In the genomic region with DNA sequence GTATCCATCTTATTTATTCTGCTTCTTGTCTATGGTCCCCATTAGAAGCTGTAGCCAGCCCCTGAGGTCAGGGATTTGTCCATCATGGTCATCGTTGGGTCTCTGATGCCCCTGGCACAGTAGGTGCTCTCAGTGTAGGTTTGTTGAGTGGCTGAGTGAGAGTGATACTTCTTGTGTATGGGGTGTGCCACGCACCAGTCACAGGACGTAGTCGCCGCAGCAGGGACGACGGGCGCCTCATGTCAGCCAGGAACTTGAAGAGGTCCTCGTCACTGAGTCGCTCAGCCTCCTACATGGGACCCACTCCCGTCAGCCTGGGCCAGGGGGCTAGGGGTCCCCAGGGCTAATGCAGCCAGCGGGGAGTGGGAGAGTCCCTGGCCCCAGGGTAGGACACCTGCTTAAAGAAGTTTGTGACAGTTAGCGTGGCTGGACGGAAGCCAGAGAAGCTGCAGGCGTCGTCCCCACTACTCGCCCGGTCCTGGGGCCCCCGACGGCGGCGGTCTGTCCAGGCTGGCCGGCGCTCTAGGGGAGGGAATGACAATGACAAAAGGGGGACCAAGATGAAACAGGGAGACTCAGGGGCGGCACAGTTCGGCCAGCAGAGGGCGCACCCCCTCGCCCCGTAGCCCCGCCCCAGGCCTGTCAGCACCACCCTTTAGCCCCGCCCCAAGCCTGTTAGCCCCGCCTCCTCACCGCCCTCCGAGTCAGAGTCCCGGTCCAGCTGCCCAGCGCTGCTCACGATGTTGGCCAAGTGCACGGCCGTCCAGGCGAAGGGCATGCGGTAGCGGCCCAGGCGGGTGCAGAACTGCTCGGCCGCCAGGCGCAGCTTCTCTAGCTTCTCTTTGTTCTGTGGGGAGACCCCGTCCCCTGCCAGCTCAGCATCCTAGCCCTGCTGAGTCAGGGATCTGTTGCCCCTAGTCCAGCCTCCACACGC, we compare ENCODE assay signal across 8 cellular contexts. TPM values are rescaled to one million over a fixed set of nuclear protein-coding genes. Genes with fewer than 3 reads are reported as not detected.
A peak's percentile ranks its signal among the peaks of the same experiment; 100 is the strongest.
DNase-seq lines count a peak whose midpoint lies in the region; ATAC-seq, FAIRE-seq and TF ChIP-seq lines count a peak whose summit lies in the region.

No MANE protein-coding gene starts in this region.

- H3K4me3 ChIP-seq in A673 (ENCODE audit: low read depth, low read length, poor library complexity, severe bottlenecking) (peak overlapping the region; percentile 11), breast epithelium (no peak overlapping the region), kidney (ENCODE audit: low read length in 2 of 2) (no peak overlapping the region)

- no TSS peak for BruUV-seq in A673 (replicated peaks; lab: Mats Ljungman, UMichigan)

- H3K9me3 ChIP-seq in A673 (ENCODE audit: low read depth, low read length, poor library complexity, severe bottlenecking) (no peaks in the 10 kb centered on the region), breast epithelium (peaks cover 0 to 5% of the 10 kb centered on the region in 2 donors), kidney (ENCODE audit: control insufficient read depth in 1 of 2, low read length in 2 of 2) (no peaks in the 10 kb centered on the region)

- ATAC-seq in GM18498 (IDR thresholded peaks at IDR 0.05; ENCODE audit: unreplicated experiment) (peak; percentile 56), activated B cell treated with CpG ODN at 0.5 μM for 24 hours (ENCODE audit: low read depth) (peak; percentile 100), GM21786 (IDR thresholded peaks at IDR 0.05; ENCODE audit: unreplicated experiment) (no peak)

- H3K36me3 ChIP-seq in A673 (ENCODE audit: insufficient read depth, low read length, poor library complexity, severe bottlenecking): no peaks in the 10 kb centered on the region
- peaks cover 3% of the 10 kb centered on the region for H3K36me3 ChIP-seq in breast epithelium
- H3K36me3 ChIP-seq in kidney (ENCODE audit: control insufficient read depth in 1 of 2, insufficient read depth in 2 of 2, low read length in 2 of 2): peaks cover 4 to 19% of the 10 kb centered on the region in 2 donors

- H3K9me3 Mint-ChIP-seq in activated B cell treated with CpG ODN at 0.5 μM for 24 hours: peaks cover 7% of the 10 kb centered on the region

- peak overlapping the region in 1 of 2 donors; percentile 9 for H3K9ac ChIP-seq in kidney (ENCODE audit: low read length in 2 of 2)

- peaks cover 2% of the 10 kb centered on the region for H3K27me3 Mint-ChIP-seq in activated B cell treated with CpG ODN at 0.5 μM for 24 hours

- DNase-seq in A673 (ENCODE audit: low spot score): peak; percentile 84
- DNase-seq in NCI-H1092 treated with DMSO at 0.1 percent for 48 hours (lab: John Stamatoyannopoulos, UW): peak; percentile 65
- peak; percentile 84 for DNase-seq in activated B cell treated with CpG ODN at 0.5 μM for 24 hours
- peak; percentile 59 to 79 for DNase-seq in breast epithelium (ENCODE audit: low spot score in 2 of 2)
- peak; percentile 97 for DNase-seq in kidney
- peak; percentile 54 to 90 for DNase-seq in stimulated activated CD4-positive, alpha-beta T cell treated with anti-CD3 and anti-CD28 coated beads, Interleukin-1b, Interleukin-23, amount 100 ng/mL, for 1 hour (ENCODE audit: low read depth in 2 of 2)

- H3K27me3 ChIP-seq in A673 (replicated peaks; ENCODE audit: insufficient read depth, low read depth, low read length, poor library complexity) (no peaks in the 10 kb centered on the region), breast epithelium (no peaks in the 10 kb centered on the region)

- peak overlapping the region; percentile 15 for H3K4me3 Mint-ChIP-seq in activated B cell treated with CpG ODN at 0.5 μM for 24 hours

- H3K36me3 Mint-ChIP-seq in activated B cell treated with CpG ODN at 0.5 μM for 24 hours (ENCODE audit: low read depth): no peaks in the 10 kb centered on the region

- TF ChIP-seq CTCF in A673 (conservative IDR thresholded peaks at IDR 0.05; ENCODE audit: low read depth, low read length) (peak; percentile 93), activated B cell treated with CpG ODN at 0.5 μM for 24 hours (IDR thresholded peaks at IDR 0.05) (peak; percentile 48), breast epithelium (IDR thresholded peaks at IDR 0.05) (peak in 2 of 3 donors; percentile 26 to 36), kidney (IDR thresholded peaks at IDR 0.05; ENCODE audit: borderline replicate concordance, extremely low read depth, insufficient read depth) (peak; percentile 45)

- intact Hi-C loops in A673 (cut with micrococcal nuclease; ENCODE audit: unreplicated experiment): no loop called here
- intact Hi-C loops in activated B cell treated with CpG ODN at 0.5 μM for 24 hours (cut with micrococcal nuclease): loop anchor here (1.0 to 2.0 kb wide), 4 partner anchors 18 to 239 kb away; no protein-coding TSS in a partner anchor
- intact Hi-C loops in breast epithelium (cut with DNase I; ENCODE audit: low total_unique reads): no loop called here
- intact Hi-C loops in kidney (cut with DNase I): no loop called here

- CTCF ChIA-PET in A673 (lab: Charles Lee): interaction anchor here (0.6 to 1.4 kb wide), 7 partner anchors 10 to 1069 kb away, joined by 4 to 11 read pairs (median 4); partner anchors contain the start of gene TMED1
- CTCF ChIA-PET in activated B cell treated with CpG ODN at 0.5 μM for 24 hours (lab: Charles Lee): interaction anchor here (1.1 to 1.3 kb wide), 3 partner anchors 134 to 239 kb away, joined by 3 to 6 read pairs (median 4); no protein-coding TSS in a partner anchor

- no peak for FAIRE-seq in kidney (lab: Jason Lieb, UNC)

- no peak overlapping the region for H3K27ac ChIP-seq in A673 (ENCODE audit: low read depth, low read length, poor library complexity, severe bottlenecking)
- peak overlapping the region in 1 of 2 donors; percentile 28 for H3K27ac ChIP-seq in breast epithelium
- peak overlapping the region; percentile 43 to 48 for H3K27ac ChIP-seq in kidney (ENCODE audit: low read depth in 2 of 2, low read length in 2 of 2)

- peaks cover 9% of the 10 kb centered on the region for H3K4me1 ChIP-seq in A673 (ENCODE audit: insufficient read depth, low read length, poor library complexity, severe bottlenecking)
- no peaks in the 10 kb centered on the region for H3K4me1 ChIP-seq in breast epithelium
- peaks cover 0 to 7% of the 10 kb centered on the region in 2 donors for H3K4me1 ChIP-seq in kidney (ENCODE audit: control insufficient read depth in 1 of 2, insufficient read depth in 1 of 2, low read depth in 1 of 2, low read length in 2 of 2)

- POLR2A ChIA-PET in A673 (lab: Charles Lee; ENCODE audit: low non-redundant PET) (no interaction called here), activated B cell treated with CpG ODN at 0.5 μM for 24 hours (lab: Charles Lee) (no interaction called here)

- peaks cover 6% of the 10 kb centered on the region for H3K4me1 Mint-ChIP-seq in activated B cell treated with CpG ODN at 0.5 μM for 24 hours

- H3K27ac Mint-ChIP-seq in activated B cell treated with CpG ODN at 0.5 μM for 24 hours: no peak overlapping the region

- TF ChIP-seq POLR2A in breast epithelium (IDR thresholded peaks at IDR 0.05): no peak

RNA-seq across cellular contexts. Expression of gene ANGPTL8, which starts 3.7 kb away (rescaled TPM):
- not detected in 2 replicates for total RNA-seq in A673 (2021)
- total RNA-seq in activated B cell treated with CpG ODN at 0.5 μM for 24 hours: not detected in 2 replicates
- total RNA-seq in breast epithelium: 10 to 100 TPM in 1 of 3 donors, under 1 TPM in 1, not detected in 1; 0.44 to 17.9 TPM
- total RNA-seq in kidney: 1.9 TPM
- 1.3 TPM for polyA plus RNA-seq in kidney (ENCODE audit: insufficient read depth, low read depth, low replicate concordance)

RNA-seq across cellular contexts. Expression of gene DOCK6, which starts 19.2 kb away (rescaled TPM):
- 15.6 and 24.5 TPM in 2 replicates for total RNA-seq in A673 (2021)
- total RNA-seq in activated B cell treated with CpG ODN at 0.5 μM for 24 hours: 7.7 and 9.6 TPM in 2 replicates
- total RNA-seq in breast epithelium: 10 to 100 TPM; 20.9 to 59.3 (median 49.6) TPM
- 112 TPM for total RNA-seq in kidney
- polyA plus RNA-seq in kidney (ENCODE audit: insufficient read depth, low read depth, low replicate concordance): 45.8 TPM

RNA-seq across cellular contexts. Expression of gene KANK2, which starts 45.8 kb away (rescaled TPM):
- total RNA-seq in A673 (2021) (85.8 and 90.9 TPM in 2 replicates), activated B cell treated with CpG ODN at 0.5 μM for 24 hours (2.3 and 3.3 TPM in 2 replicates), breast epithelium (100 to 1,000 TPM; 142 to 477 (median 197) TPM), kidney (119 TPM)
- 37.5 TPM for polyA plus RNA-seq in kidney (ENCODE audit: insufficient read depth, low read depth, low replicate concordance)

RNA-seq across cellular contexts. Expression of gene TSPAN16, which starts 52.8 kb away (rescaled TPM):
- total RNA-seq in A673 (2021): not detected in 2 replicates
- not detected in 2 replicates for total RNA-seq in activated B cell treated with CpG ODN at 0.5 μM for 24 hours
- total RNA-seq in breast epithelium: not detected
- total RNA-seq in kidney: not detected
- not detected for polyA plus RNA-seq in kidney (ENCODE audit: insufficient read depth, low read depth, low replicate concordance)

Comparison
In these comparisons a context has a peak if more than half of its experiments do, and no peak if none do; other contexts are left out.
1. CTCF ChIP-seq: peak in every context shown above with its lines; median percentile 93 in A673; 48 in activated B cell treated with CpG ODN at 0.5 μM for 24 hours; 45 in kidney; 31 in breast epithelium.
2. RNA of gene KANK2, which starts 45.8 kb away (total RNA-seq): 142 to 477 TPM in breast epithelium, 119 TPM in kidney (single experiment) and 85.8 to 90.9 TPM in A673; 2.3 to 3.3 TPM in activated B cell treated with CpG ODN at 0.5 μM for 24 hours; every median in the first group is over 10 times any median in the second.
3. Peak in every context shown above with its lines, with median percentiles within 50 percentile points of each other: DNase-seq.